In genomic region chr1:153752072-153752471, GRCh38 we compare ENCODE assay signal across 19 cellular contexts. TPM values are rescaled to one million over a fixed set of nuclear protein-coding genes. Genes with fewer than 3 reads are reported as not detected.
DNase-seq lines count a peak whose midpoint lies in the region; ATAC-seq and TF ChIP-seq lines count a peak whose summit lies in the region.
"Had no signal": no experiment of that assay in that cellular context is flagged by ENCODE, and none has a peak within 500 bp of the region (broad histone marks: within the 10 kb centered on the region; RNA-seq: fewer than 3 reads in every experiment).

No MANE protein-coding gene starts in this region.

- H3K27me3 ChIP-seq in ACC112 (ENCODE audit: insufficient read depth, low read length) (no peaks in the 10 kb centered on the region), adipocyte (replicated peaks; ENCODE audit: control insufficient read depth, insufficient read depth, low read length) (no peaks in the 10 kb centered on the region), hepatocyte (no peaks in the 10 kb centered on the region), rectal smooth muscle tissue (ENCODE audit: control insufficient read depth, insufficient read depth, low read length) (no peaks in the 10 kb centered on the region)

- H3K36me3 ChIP-seq in ACC112 (ENCODE audit: insufficient read depth, low read length): peaks cover 18% of the 10 kb centered on the region
- H3K36me3 ChIP-seq in adipocyte (ENCODE audit: control insufficient read depth, insufficient read depth, low read length, severe bottlenecking): peaks cover 49% of the 10 kb centered on the region
- H3K36me3 ChIP-seq in hepatocyte (replicated peaks; ENCODE audit: insufficient read depth, low read depth): no peaks in the 10 kb centered on the region
- peaks cover 39% of the 10 kb centered on the region for H3K36me3 ChIP-seq in rectal smooth muscle tissue (ENCODE audit: control insufficient read depth, insufficient read depth, low read length)

- peaks cover 7% of the 10 kb centered on the region for H3K4me1 Mint-ChIP-seq in activated T-helper 1 cell treated with anti-CD3 and anti-CD28 coated beads, Interleukin-12 subunit alpha, Interleukin-12 subunit beta, Interleukin-2, Interleukin-4 antibody, amounts not matched to agents 30 ng/mL and 10 ng/mL and 1 ng/mL, durations not matched to agents 14 hours and 24 hours and 36 hours (ENCODE audit: low read depth)
- peaks cover 5% of the 10 kb centered on the region for H3K4me1 Mint-ChIP-seq in activated CD8-positive, alpha-beta memory T cell treated with anti-CD3 and anti-CD28 coated beads, Interleukin-2, amount 10 ng/mL, durations not matched to agents 7 days and 5 days

- H4K20me1 ChIP-seq in hepatocyte (ENCODE audit: insufficient read depth, poor library complexity, severe bottlenecking): no peaks in the 10 kb centered on the region

- no peak overlapping the region for H3K27ac Mint-ChIP-seq in activated T-helper 1 cell treated with anti-CD3 and anti-CD28 coated beads, Interleukin-12 subunit alpha, Interleukin-12 subunit beta, Interleukin-2, Interleukin-4 antibody, amounts not matched to agents 30 ng/mL and 10 ng/mL and 1 ng/mL, durations not matched to agents 14 hours and 24 hours and 36 hours
- no peak overlapping the region for H3K27ac Mint-ChIP-seq in activated CD8-positive, alpha-beta memory T cell treated with anti-CD3 and anti-CD28 coated beads, Interleukin-2, amount 10 ng/mL, durations not matched to agents 7 days and 5 days
- H3K27ac Mint-ChIP-seq: activated CD4-positive, alpha-beta memory T cell treated with anti-CD3 and anti-CD28 coated beads for 36 hours had no signal

- CTCF ChIA-PET in activated CD8-positive, alpha-beta memory T cell treated with anti-CD3 and anti-CD28 coated beads, Interleukin-2, amount 10 ng/mL, durations not matched to agents 7 days and 5 days (lab: Charles Lee): interaction anchor here (1.0 to 1.5 kb wide), 3 partner anchors 72 to 80 kb away, joined by 3 to 6 read pairs (median 3); no protein-coding TSS in a partner anchor

- no peaks in the 10 kb centered on the region for H3K9me2 ChIP-seq in hepatocyte (replicated peaks; ENCODE audit: insufficient read depth)

- peak overlapping the region; percentile 70 for H3K27ac ChIP-seq in ACC112 (ENCODE audit: low read depth, low read length)
- peak overlapping the region; percentile 71 for H3K27ac ChIP-seq in hepatocyte
- H3K27ac ChIP-seq in rectal smooth muscle tissue (ENCODE audit: low read depth, low read length): peak overlapping the region; percentile 27
- H3K27ac ChIP-seq: PC-9 had no signal

- H3K9me3 Mint-ChIP-seq in activated T-helper 1 cell treated with anti-CD3 and anti-CD28 coated beads, Interleukin-12 subunit alpha, Interleukin-12 subunit beta, Interleukin-2, Interleukin-4 antibody, amounts not matched to agents 30 ng/mL and 10 ng/mL and 1 ng/mL, durations not matched to agents 14 hours and 24 hours and 36 hours: no peaks in the 10 kb centered on the region
- H3K9me3 Mint-ChIP-seq in activated CD8-positive, alpha-beta memory T cell treated with anti-CD3 and anti-CD28 coated beads, Interleukin-2, amount 10 ng/mL, durations not matched to agents 7 days and 5 days (ENCODE audit: low read depth): no peaks in the 10 kb centered on the region
- H3K9me3 Mint-ChIP-seq: activated CD4-positive, alpha-beta memory T cell treated with anti-CD3 and anti-CD28 coated beads for 36 hours; neural crest cell had no signal

- no peak for TF ChIP-seq CTCF in hepatocyte (IDR thresholded peaks at IDR 0.05; ENCODE audit: poor library complexity)

- peaks cover 46% of the 10 kb centered on the region for H3K36me3 Mint-ChIP-seq in activated T-helper 1 cell treated with anti-CD3 and anti-CD28 coated beads, Interleukin-12 subunit alpha, Interleukin-12 subunit beta, Interleukin-2, Interleukin-4 antibody, amounts not matched to agents 30 ng/mL and 10 ng/mL and 1 ng/mL, durations not matched to agents 14 hours and 24 hours and 36 hours (ENCODE audit: low read depth)
- H3K36me3 Mint-ChIP-seq in activated CD8-positive, alpha-beta memory T cell treated with anti-CD3 and anti-CD28 coated beads, Interleukin-2, amount 10 ng/mL, durations not matched to agents 7 days and 5 days: peaks cover 34% of the 10 kb centered on the region

- H2AFZ ChIP-seq in ACC112 (ENCODE audit: low read length, unreplicated experiment) (no peak overlapping the region), hepatocyte (no peak overlapping the region)
- H2AFZ ChIP-seq: PC-9 had no signal

- ATAC-seq in activated CD8-positive, alpha-beta memory T cell treated with anti-CD3 and anti-CD28 coated beads, Interleukin-2, amount 10 ng/mL, durations not matched to agents 7 days and 5 days: no peak
- ATAC-seq: SK-N-SH treated with all-trans-retinoic acid at 6 μM for 48 hours had no signal

- H3K4me1 ChIP-seq in ACC112 (ENCODE audit: control insufficient read depth, insufficient read depth, low read length, unreplicated experiment) (peaks cover 34% of the 10 kb centered on the region), adipocyte (ENCODE audit: control insufficient read depth, insufficient read depth, low read length) (peaks cover 46% of the 10 kb centered on the region), hepatocyte (ENCODE audit: insufficient read depth) (peaks cover 13% of the 10 kb centered on the region), rectal smooth muscle tissue (ENCODE audit: control insufficient read depth, insufficient read depth, low read length) (peaks cover 10% of the 10 kb centered on the region)
- H3K4me1 ChIP-seq: HAP-1 had no signal

- intact Hi-C loops in activated T-helper 1 cell treated with anti-CD3 and anti-CD28 coated beads, Interleukin-12 subunit alpha, Interleukin-12 subunit beta, Interleukin-2, Interleukin-4 antibody, amounts not matched to agents 30 ng/mL and 10 ng/mL and 1 ng/mL, durations not matched to agents 14 hours and 24 hours and 36 hours (cut with micrococcal nuclease): no loop called here

- H3K79me2 ChIP-seq in ACC112 (ENCODE audit: control insufficient read depth, insufficient read depth, low read length, unreplicated experiment): no peaks in the 10 kb centered on the region
- H3K79me2 ChIP-seq in hepatocyte: no peaks in the 10 kb centered on the region

- DNase-seq in adipocyte (ENCODE audit: low read depth) (no peak), hepatocyte (ENCODE audit: low spot score) (no peak), NCI-H1694 (lab: John Stamatoyannopoulos, UW) (no peak)
- no peak for DNase-seq in stimulated activated CD4-positive, alpha-beta T cell treated with anti-CD3 and anti-CD28 coated beads, Interleukin-4, amount 100 ng/mL, for 24 hours
- no peak for DNase-seq in activated T-helper 1 cell treated with anti-CD3 and anti-CD28 coated beads, Interleukin-12 subunit alpha, Interleukin-12 subunit beta, Interleukin-2, Interleukin-4 antibody, amounts not matched to agents 30 ng/mL and 10 ng/mL and 1 ng/mL, durations not matched to agents 14 hours and 24 hours and 36 hours (ENCODE audit: low spot score)
- DNase-seq in activated CD8-positive, alpha-beta memory T cell treated with anti-CD3 and anti-CD28 coated beads, Interleukin-2, amount 10 ng/mL, durations not matched to agents 7 days and 5 days: no peak
- DNase-seq: activated CD4-positive, alpha-beta memory T cell treated with anti-CD3 and anti-CD28 coated beads for 36 hours; amygdala; cortex of kidney; erythroblast; NCI-H187; NCI-H69; PC-9; small intestine had no signal

- no peak overlapping the region for H3K4me2 ChIP-seq in hepatocyte
- H3K4me2 ChIP-seq: PC-9 had no signal

- no peak overlapping the region; the same call in 1 of the 2 replicates for H3K4me3 ChIP-seq in ACC112 (ENCODE audit: low read depth, low read length)
- H3K4me3 ChIP-seq in adipocyte (ENCODE audit: low read length): peak overlapping the region; percentile 16
- no peak overlapping the region for H3K4me3 ChIP-seq in hepatocyte
- H3K4me3 ChIP-seq in rectal smooth muscle tissue (ENCODE audit: low read length): no peak overlapping the region
- H3K4me3 ChIP-seq: HAP-1, PC-9 had no signal

- H3K9me3 ChIP-seq in adipocyte (ENCODE audit: control insufficient read depth, low read length) (no peaks in the 10 kb centered on the region), hepatocyte (ENCODE audit: low read depth) (no peaks in the 10 kb centered on the region)
- H3K9me3 ChIP-seq: HAP-1 had no signal

- H3K4me3 Mint-ChIP-seq in activated T-helper 1 cell treated with anti-CD3 and anti-CD28 coated beads, Interleukin-12 subunit alpha, Interleukin-12 subunit beta, Interleukin-2, Interleukin-4 antibody, amounts not matched to agents 30 ng/mL and 10 ng/mL and 1 ng/mL, durations not matched to agents 14 hours and 24 hours and 36 hours: no peak overlapping the region
- no peak overlapping the region for H3K4me3 Mint-ChIP-seq in activated CD8-positive, alpha-beta memory T cell treated with anti-CD3 and anti-CD28 coated beads, Interleukin-2, amount 10 ng/mL, durations not matched to agents 7 days and 5 days
- H3K4me3 Mint-ChIP-seq: activated CD4-positive, alpha-beta memory T cell treated with anti-CD3 and anti-CD28 coated beads for 36 hours; neural crest cell had no signal

- H3K9ac ChIP-seq in adipocyte (ENCODE audit: low read length) (peak overlapping the region; percentile 1), rectal smooth muscle tissue (ENCODE audit: low read length) (no peak overlapping the region)

- WGBS in hepatocyte (ENCODE audit: low lambda C conversion rate, missing lambda C conversion rate): 88% methylated on average over 2 of the region's 2 CpGs

- H3K27me3 Mint-ChIP-seq in activated T-helper 1 cell treated with anti-CD3 and anti-CD28 coated beads, Interleukin-12 subunit alpha, Interleukin-12 subunit beta, Interleukin-2, Interleukin-4 antibody, amounts not matched to agents 30 ng/mL and 10 ng/mL and 1 ng/mL, durations not matched to agents 14 hours and 24 hours and 36 hours (ENCODE audit: insufficient read depth): no peaks in the 10 kb centered on the region
- H3K27me3 Mint-ChIP-seq in activated CD8-positive, alpha-beta memory T cell treated with anti-CD3 and anti-CD28 coated beads, Interleukin-2, amount 10 ng/mL, durations not matched to agents 7 days and 5 days: no peaks in the 10 kb centered on the region
- H3K27me3 Mint-ChIP-seq: activated CD4-positive, alpha-beta memory T cell treated with anti-CD3 and anti-CD28 coated beads for 36 hours had no signal

RNA-seq across cellular contexts. Expression of gene SLC27A3, which starts 23.1 kb away (rescaled TPM):
- 21.5 and 22.8 TPM in 2 replicates for total RNA-seq in hepatocyte
- polyA plus RNA-seq in hepatocyte: 37.2 and 38.1 TPM in 2 replicates
- total RNA-seq in activated T-helper 1 cell treated with anti-CD3 and anti-CD28 coated beads, Interleukin-12 subunit alpha, Interleukin-12 subunit beta, Interleukin-2, Interleukin-4 antibody, amounts not matched to agents 30 ng/mL and 10 ng/mL and 1 ng/mL, durations not matched to agents 14 hours and 24 hours and 36 hours: 10.8 and 11.1 TPM in 2 replicates
- total RNA-seq in activated CD8-positive, alpha-beta memory T cell treated with anti-CD3 and anti-CD28 coated beads, Interleukin-2, amount 10 ng/mL, durations not matched to agents 7 days and 5 days: 10 to 100 TPM; 39.8 to 43.0 TPM

RNA-seq across cellular contexts. Expression of gene INTS3, which starts 24.2 kb away (rescaled TPM):
- total RNA-seq in hepatocyte: 39.1 and 42.3 TPM in 2 replicates
- 37.1 and 51.3 TPM in 2 replicates for polyA plus RNA-seq in hepatocyte
- total RNA-seq in activated T-helper 1 cell treated with anti-CD3 and anti-CD28 coated beads, Interleukin-12 subunit alpha, Interleukin-12 subunit beta, Interleukin-2, Interleukin-4 antibody, amounts not matched to agents 30 ng/mL and 10 ng/mL and 1 ng/mL, durations not matched to agents 14 hours and 24 hours and 36 hours: 57.0 and 57.3 TPM in 2 replicates
- total RNA-seq in activated CD8-positive, alpha-beta memory T cell treated with anti-CD3 and anti-CD28 coated beads, Interleukin-2, amount 10 ng/mL, durations not matched to agents 7 days and 5 days: 10 to 100 TPM; 50.2 to 51.5 TPM
